Comparison of ENCODE assay signal across 8 cellular contexts in genomic region chr13:31909889-31910551, GRCh38.
DNase-seq lines count a peak whose midpoint lies in the region; ATAC-seq, FAIRE-seq and TF ChIP-seq lines count a peak whose summit lies in the region.

No MANE protein-coding gene starts in this region.

- H3K9me2 ChIP-seq in MM.1S (replicated peaks; ENCODE audit: insufficient read depth, low read length): no peaks in the 10 kb centered on the region

- H3K4me3 ChIP-seq in MM.1S (ENCODE audit: low read length) (no peak overlapping the region), GM12878 (no peak overlapping the region)

- H3F3A ChIP-seq in MM.1S (ENCODE audit: insufficient read depth, low read length): no peaks in the 10 kb centered on the region

- H3K27ac ChIP-seq in MM.1S (ENCODE audit: low read length) (no peak overlapping the region), GM12878 (ENCODE audit: control insufficient read depth, insufficient read depth) (no peak overlapping the region)

- SMC1A ChIA-PET in GM12878 (lab: Charles Lee; ENCODE audit: uncharacterized antibody, unreplicated experiment): interaction anchor here (0.6 to 6.2 kb wide), 70 partner anchors 8 to 1820 kb away, joined by 3 to 46 read pairs (median 4); partner anchors contain the start of genes BRCA2 and ZAR1L

- TF ChIP-seq CTCF in MM.1S (IDR thresholded peaks at IDR 0.05; ENCODE audit: low read length) (peak; percentile 63), GM12878 (IDR thresholded peaks at IDR 0.05 in 2 of 3, conservative IDR thresholded peaks at IDR 0.05 in 1 of 3; ENCODE audit: control insufficient read depth in 2 of 3, extremely low read depth in 1 of 3, insufficient read depth in 1 of 3, low read depth in 3 of 3, low read length in 3 of 3) (peak; percentile 73 to 86 (median 84))

- no peak overlapping the region for H2AFZ ChIP-seq in MM.1S (ENCODE audit: low read length)
- H2AFZ ChIP-seq in GM12878 (ENCODE audit: control insufficient read depth, low read depth, low read length): no peak overlapping the region

- no peaks in the 10 kb centered on the region for H4K20me1 ChIP-seq in MM.1S (ENCODE audit: insufficient read depth, low read length)
- H4K20me1 ChIP-seq in GM12878 (ENCODE audit: control insufficient read depth, insufficient read depth): no peaks in the 10 kb centered on the region

- BruUV-seq in GM12878 (replicated peaks; lab: Mats Ljungman, UMichigan): no TSS peak

- peak in 1 of 2 experiments; percentile 39; a peak in 1 of 4 replicates for TF ChIP-seq EP300 in GM12878 (IDR thresholded peaks at IDR 0.05; ENCODE audit: borderline replicate concordance in 1 of 2, control insufficient read depth in 1 of 2, low read depth in 2 of 2, low read length in 2 of 2)

- peak; percentile 91 for TF ChIP-seq RAD21 in GM12878 (IDR thresholded peaks at IDR 0.05; ENCODE audit: insufficient read depth, low read depth, low read length)

- no peaks in the 10 kb centered on the region for H3K36me3 ChIP-seq in MM.1S (replicated peaks; ENCODE audit: insufficient read depth, low read length)
- H3K36me3 ChIP-seq in GM12878 (ENCODE audit: control insufficient read depth in 2 of 2, insufficient read depth in 2 of 2, low read length in 1 of 2): no peaks in the 10 kb centered on the region

- no peaks in the 10 kb centered on the region for H3K27me3 ChIP-seq in MM.1S (replicated peaks; ENCODE audit: insufficient read depth, low read length)
- H3K27me3 ChIP-seq in GM12878 (replicated peaks in 1 of 2; ENCODE audit: control insufficient read depth in 2 of 2, insufficient read depth in 2 of 2, low read length in 1 of 2): no peaks in the 10 kb centered on the region; a peak in 2 of 4 replicates

- H3K9ac ChIP-seq in MM.1S (ENCODE audit: low read length) (no peak overlapping the region), GM12878 (ENCODE audit: control insufficient read depth, insufficient read depth, low read length) (no peak overlapping the region)

- H3K4me1 ChIP-seq in MM.1S (ENCODE audit: low read length) (peaks cover 11% of the 10 kb centered on the region), GM12878 (ENCODE audit: control insufficient read depth, insufficient read depth, low read length) (no peaks in the 10 kb centered on the region)

- WGBS in GM12878 (ENCODE audit: insufficient coverage, insufficient replicate concordance, low lambda C conversion rate, missing lambda C conversion rate): under 1% methylated on average over 5 of the region's 5 CpGs

- no peaks in the 10 kb centered on the region for H3K9me3 ChIP-seq in MM.1S (replicated peaks; ENCODE audit: insufficient read depth, low read length)
- no peaks in the 10 kb centered on the region for H3K9me3 ChIP-seq in GM12878 (replicated peaks; ENCODE audit: control insufficient read depth, insufficient read depth, low read length)

- intact Hi-C loops in GM12878 (cut with micrococcal nuclease; ENCODE audit: unreplicated experiment): loop anchor here (1.0 to 5.0 kb wide), 4 partner anchors 77 to 400 kb away; no protein-coding TSS in a partner anchor

- FAIRE-seq in GM12878 (lab: Jason Lieb, UNC): peak; percentile 84

- CTCF ChIA-PET in GM12878 (lab: Yijun Ruan, JAX): interaction anchor here (0.6 to 4.4 kb wide), 79 partner anchors 8 to 751 kb away, joined by 3 to 64 read pairs (median 5); partner anchors contain the start of genes BRCA2 and ZAR1L

- no peak for TF ChIP-seq POLR2A in GM12878 (IDR thresholded peaks at IDR 0.05; ENCODE audit: low read depth, low read length)

- no peak overlapping the region for H3K4me2 ChIP-seq in MM.1S (ENCODE audit: low read depth, low read length)
- no peak overlapping the region for H3K4me2 ChIP-seq in GM12878 (ENCODE audit: control insufficient read depth, insufficient read depth)

- in situ Hi-C loops in GM12878 (cut with MboI): loop anchor here (5.0 kb wide), 1 partner anchor 402 kb away; no protein-coding TSS in a partner anchor

- ATAC-seq in activated CD4-positive, CD25-positive, alpha-beta regulatory T cell treated with anti-CD3 and anti-CD28 coated beads, Interleukin-2, amount 50 U/mL, for 24 hours: no peak
- ATAC-seq in GM12878 (peak; percentile 73), HG02870 (IDR thresholded peaks at IDR 0.05; ENCODE audit: unreplicated experiment) (no peak)

- H3K79me2 ChIP-seq in MM.1S (ENCODE audit: low read length) (no peaks in the 10 kb centered on the region), GM12878 (ENCODE audit: control insufficient read depth, insufficient read depth, low read length) (no peaks in the 10 kb centered on the region)

- peak; percentile 5 to 10 (median 6) for DNase-seq in activated CD4-positive, CD25-positive, alpha-beta regulatory T cell (lab: John Stamatoyannopoulos, UW)
- DNase-seq in MM.1S (peak; percentile 58), SK-N-DZ (ENCODE audit: low spot score) (peak; percentile 67), GM12878 (ENCODE audit: low read depth, low spot score) (peak; percentile 37), iPS-NIHi11 (ENCODE audit: low spot score) (peak; percentile 42)
- DNase-seq in stimulated activated CD4-positive, alpha-beta T cell treated with anti-CD3 and anti-CD28 coated beads, Interleukin-1b, Interleukin-23, amount 100 ng/mL, for 48 hours: peak; percentile 24

- POLR2A ChIA-PET in GM12878 (lab: Charles Lee): interaction anchor here (0.6 to 1.6 kb wide), 6 partner anchors 14 to 412 kb away, joined by 3 to 6 read pairs (median 4); no protein-coding TSS in a partner anchor

- RAD21 ChIA-PET in GM12878 (lab: Charles Lee; ENCODE audit: unreplicated experiment): interaction anchor here (0.6 to 3.0 kb wide), 53 partner anchors 10 to 671 kb away, joined by 3 to 46 read pairs (median 5); partner anchors contain the start of genes BRCA2, FRY, N4BP2L1 and ZAR1L

TF ChIP-seq in GM12878, 131 proteins besides CTCF, POLR2A, EP300 and RAD21 (continues in another document):
- peak; percentile 60; the same call in 1 of the 2 replicates for TF ChIP-seq SPI1 (IDR thresholded peaks at IDR 0.05; ENCODE audit: borderline replicate concordance, insufficient read depth, low read depth, low read length)
- TF ChIP-seq SMARCA5 (IDR thresholded peaks at IDR 0.05): peak; percentile 43; the same call in 1 of the 2 replicates
- peak; percentile 19; the same call in 1 of the 2 replicates for TF ChIP-seq RUNX3 (IDR thresholded peaks at IDR 0.05; ENCODE audit: low read length)
- TF ChIP-seq ATF2 (IDR thresholded peaks at IDR 0.05; ENCODE audit: low read length): peak; percentile 33
- no peak for TF ChIP-seq EGR1 (IDR thresholded peaks at IDR 0.05; ENCODE audit: borderline replicate concordance in 1 of 2, low read depth in 2 of 2, low read length in 2 of 2)
- TF ChIP-seq IRF5 (IDR thresholded peaks at IDR 0.05; ENCODE audit: borderline replicate concordance): no peak
- TF ChIP-seq FOXM1 (IDR thresholded peaks at IDR 0.05; ENCODE audit: low read depth, low read length): 0 out of 2 replicates have a peak, but pooled peaks have one; percentile 28
- no peak for TF ChIP-seq RFX5 (IDR thresholded peaks at IDR 0.05; ENCODE audit: low read depth, low read length)
- TF ChIP-seq BHLHE40 (IDR thresholded peaks at IDR 0.05; ENCODE audit: borderline replicate concordance in 1 of 2, low read depth in 2 of 2, low read length in 1 of 2): peak; percentile 68 to 72
- TF ChIP-seq BMI1 (IDR thresholded peaks at IDR 0.05; ENCODE audit: borderline replicate concordance): no peak
- TF ChIP-seq NRF1 (conservative IDR thresholded peaks at IDR 0.05; ENCODE audit: low read depth, low read length): no peak
- peak; percentile 71 for TF ChIP-seq MEF2B (IDR thresholded peaks at IDR 0.05; ENCODE audit: partially characterized antibody, poor library complexity, severe bottlenecking)

Comparison
In these comparisons a context has a peak if more than half of its experiments do, and no peak if none do; other contexts are left out.
1. DNase-seq: peak in every context shown above with its lines; median percentile 67 in SK-N-DZ; 58 in MM.1S; 42 in iPS-NIHi11; 37 in GM12878; 24 in stimulated activated CD4-positive, alpha-beta T cell treated with anti-CD3 and anti-CD28 coated beads, Interleukin-1b, Interleukin-23, amount 100 ng/mL, for 48 hours; 6 in activated CD4-positive, CD25-positive, alpha-beta regulatory T cell.